ENCODE assay signal across 29 cellular contexts in genomic region chr10:34484164-34484563, GRCh38.
"Had no signal": no experiment of that assay in that cellular context is flagged by ENCODE, and none has a peak within 500 bp of the region (broad histone marks: within the 10 kb centered on the region; RNA-seq: fewer than 3 reads in every experiment).

No MANE protein-coding gene starts in this region.

- H3K27ac Mint-ChIP-seq: immature natural killer cell; mesothelial cell of epicardium; natural killer cell; stimulated activated effector memory CD8-positive, alpha-beta T cell treated with anti-CD3 and anti-CD28 coated beads, Interleukin-12 subunit alpha, Interleukin-12 subunit beta, amount 100 ng/mL, for 72 hours; stimulated activated naive CD8-positive, alpha-beta T cell treated with anti-CD3 and anti-CD28 coated beads, Interleukin-15, Interleukin-2, amounts not matched to agents 100 ng/mL and 50 ng/mL, for 24 hours had no signal

- H3K4me1 ChIP-seq: left lung, lower lobe of right lung, prostate gland, suprapubic skin, tibial artery, upper lobe of left lung, vagina had no signal

- H3K36me3 ChIP-seq: left lung, lower lobe of right lung, ovary, prostate gland, suprapubic skin, thoracic aorta, tibial artery, upper lobe of left lung, vagina had no signal

- H3K9me3 ChIP-seq: left lung, lower lobe of right lung, ovary, prostate gland, suprapubic skin, thoracic aorta, tibial artery, upper lobe of left lung, vagina had no signal

- DNase-seq: hypothalamus; immature natural killer cell; kidney; left colon; left lung; lower lobe of right lung; mammary epithelial cell; mesendoderm; naive B cell; natural killer cell; ovary; retina; right cardiac atrium; stimulated activated CD4-positive, alpha-beta T cell treated with anti-CD3 and anti-CD28 coated beads, Interleukin-12 subunit alpha, Interleukin-12 subunit beta, amount 100 ng/mL, for 4 hours; stimulated activated CD4-positive, alpha-beta T cell treated with anti-CD3 and anti-CD28 coated beads, Interleukin-15, amount 100 ng/mL, for 24 hours; stimulated activated CD4-positive, alpha-beta T cell treated with anti-CD3 and anti-CD28 coated beads, Interleukin-2, amount 100 ng/mL, for 24 hours; stimulated activated CD4-positive, alpha-beta T cell treated with anti-CD3 and anti-CD28 coated beads, Interleukin-4, amount 100 ng/mL, for 24 hours; stimulated activated naive CD4-positive, alpha-beta T cell; tibial artery; upper lobe of left lung had no signal

- H3K4me1 Mint-ChIP-seq: immature natural killer cell; naive B cell; natural killer cell; stimulated activated effector memory CD8-positive, alpha-beta T cell treated with anti-CD3 and anti-CD28 coated beads, Interleukin-12 subunit alpha, Interleukin-12 subunit beta, amount 100 ng/mL, for 72 hours had no signal

- H3K9me3 Mint-ChIP-seq: immature natural killer cell; mesothelial cell of epicardium; natural killer cell; stimulated activated effector memory CD8-positive, alpha-beta T cell treated with anti-CD3 and anti-CD28 coated beads, Interleukin-12 subunit alpha, Interleukin-12 subunit beta, amount 100 ng/mL, for 72 hours; stimulated activated naive CD8-positive, alpha-beta T cell treated with anti-CD3 and anti-CD28 coated beads, Interleukin-15, Interleukin-2, amounts not matched to agents 100 ng/mL and 50 ng/mL, for 24 hours had no signal

- H3K27me3 Mint-ChIP-seq: naive B cell; stimulated activated naive CD8-positive, alpha-beta T cell treated with anti-CD3 and anti-CD28 coated beads, Interleukin-15, Interleukin-2, amounts not matched to agents 100 ng/mL and 50 ng/mL, for 24 hours had no signal

- ATAC-seq: left colon; left lung; lower lobe of right lung; natural killer cell; right cardiac atrium; sciatic nerve; stimulated activated effector memory CD8-positive, alpha-beta T cell treated with anti-CD3 and anti-CD28 coated beads, Interleukin-12 subunit alpha, Interleukin-12 subunit beta, amount 100 ng/mL, for 72 hours had no signal

- H3K4me3 ChIP-seq: left lung, lower lobe of right lung, ovary, prostate gland, skin epidermis, suprapubic skin, thoracic aorta, tibial artery, upper lobe of left lung, vagina had no signal

- H3K27ac ChIP-seq: left lung, lower lobe of right lung, ovary, prostate gland, skin epidermis, suprapubic skin, thoracic aorta, tibial artery, upper lobe of left lung, vagina had no signal

- H3K4me3 Mint-ChIP-seq: immature natural killer cell; mesothelial cell of epicardium; naive B cell; natural killer cell; stimulated activated effector memory CD8-positive, alpha-beta T cell treated with anti-CD3 and anti-CD28 coated beads, Interleukin-12 subunit alpha, Interleukin-12 subunit beta, amount 100 ng/mL, for 72 hours; stimulated activated naive CD8-positive, alpha-beta T cell treated with anti-CD3 and anti-CD28 coated beads, Interleukin-15, Interleukin-2, amounts not matched to agents 100 ng/mL and 50 ng/mL, for 24 hours had no signal

- H3K27me3 ChIP-seq: left lung, ovary, suprapubic skin, tibial artery, upper lobe of left lung, vagina had no signal

- H3K36me3 Mint-ChIP-seq: immature natural killer cell; mesothelial cell of epicardium; naive B cell; natural killer cell; stimulated activated effector memory CD8-positive, alpha-beta T cell treated with anti-CD3 and anti-CD28 coated beads, Interleukin-12 subunit alpha, Interleukin-12 subunit beta, amount 100 ng/mL, for 72 hours had no signal
